Comparison of ENCODE assay signal across 14 cellular contexts in genomic region chr18:76972838-76973237, GRCh38.
DNase-seq lines count a peak whose midpoint lies in the region; ATAC-seq and TF ChIP-seq lines count a peak whose summit lies in the region.
"Had no signal": no experiment of that assay in that cellular context is flagged by ENCODE, and none has a peak within 500 bp of the region (broad histone marks: within the 10 kb centered on the region; RNA-seq: fewer than 3 reads in every experiment).

No MANE protein-coding gene starts in this region.

- WGBS in IMR-90 (ENCODE audit: extremely low coverage in 2 of 2, insufficient read length in 1 of 2), 2 experiments: no CpG with 5 or more reads among the region's 8 CpGs
- WGBS in trophoblast cell (ENCODE audit: extremely low coverage, insufficient coverage, insufficient read length): no CpG with 5 or more reads among the region's 8 CpGs

- H3K14ac ChIP-seq in IMR-90 (replicated peaks; ENCODE audit: low read depth, low read length) (no peak overlapping the region), trophoblast cell (ENCODE audit: low read length) (no peak overlapping the region)

- no peak overlapping the region for H3K18ac ChIP-seq in IMR-90 (ENCODE audit: low read depth, low read length)
- no peak overlapping the region for H3K18ac ChIP-seq in trophoblast cell (ENCODE audit: low read length)

- H3K36me3 ChIP-seq in IMR-90 (ENCODE audit: control insufficient read depth, insufficient read depth, low read length) (peaks cover 3% of the 10 kb centered on the region), trophoblast cell (ENCODE audit: control insufficient read depth in 1 of 2, insufficient read depth in 2 of 2, low read length in 2 of 2) (peaks cover 6 to 9% of the 10 kb centered on the region in 2 experiments), tibial artery (peaks cover 0 to 22% (median 5%) of the 10 kb centered on the region in 3 donors)

- H2BK5ac ChIP-seq in IMR-90 (ENCODE audit: low read depth, low read length, poor library complexity, severe bottlenecking): no peak overlapping the region
- H2BK5ac ChIP-seq in trophoblast cell (ENCODE audit: low read depth, low read length, poor library complexity): no peak overlapping the region

- no peak overlapping the region for H2BK120ac ChIP-seq in IMR-90 (ENCODE audit: low read depth, low read length)
- no peak overlapping the region for H2BK120ac ChIP-seq in trophoblast cell (ENCODE audit: insufficient read depth, low read length, poor library complexity)

- H3K9me3 Mint-ChIP-seq in memory B cell: no peaks in the 10 kb centered on the region

- H2AK9ac ChIP-seq in IMR-90 (replicated peaks; ENCODE audit: low read depth, low read length, poor library complexity): no peak overlapping the region

- H4K12ac ChIP-seq in trophoblast cell (ENCODE audit: low read depth, low read length): no peak overlapping the region

- H3K56ac ChIP-seq in IMR-90 (ENCODE audit: extremely low read depth, insufficient read depth, low read length): no peak overlapping the region

- H2BK15ac ChIP-seq in IMR-90 (ENCODE audit: low read depth, low read length): no peak overlapping the region

- TF ChIP-seq CTCF in IMR-90 (conservative IDR thresholded peaks at IDR 0.05; ENCODE audit: low read depth, low read length) (no peak), tibial artery (IDR thresholded peaks at IDR 0.05) (no peak)

- no peak overlapping the region for H3K4ac ChIP-seq in IMR-90 (ENCODE audit: low read depth, low read length)
- H3K4ac ChIP-seq in trophoblast cell (ENCODE audit: low read depth, low read length): no peak overlapping the region

- no peak overlapping the region for H3K9ac ChIP-seq in IMR-90 (ENCODE audit: low read depth, low read length)
- no peak overlapping the region for H3K9ac ChIP-seq in trophoblast cell (ENCODE audit: low read length)

- in situ Hi-C loops in IMR-90 (cut with MboI; ENCODE audit: low sequenced_read_pairs): no loop called here

- DNase-seq in IMR-90: no peak
- peak; percentile 33 for DNase-seq in astrocyte of the hippocampus (ENCODE audit: low read depth, low spot score)
- DNase-seq in memory B cell (ENCODE audit: low spot score in 2 of 2): no peak
- DNase-seq in trophoblast cell: no peak
- DNase-seq in tibial artery: no peak
- DNase-seq: DND-41, GDM1, KG1, NCI-H1092, NCI-H510A treated with DMSO at 0.1 percent for 48 hours, NCI-H82 had no signal

- H4K5ac ChIP-seq in IMR-90 (ENCODE audit: low read depth, low read length): no peak overlapping the region

- no peak for TF ChIP-seq RAD21 in IMR-90 (IDR thresholded peaks at IDR 0.05; ENCODE audit: low read length)

- no peak overlapping the region for H2BK20ac ChIP-seq in IMR-90 (ENCODE audit: low read depth, low read length)

- H4K91ac ChIP-seq in IMR-90 (ENCODE audit: insufficient read depth, low read depth, low read length) (no peak overlapping the region), trophoblast cell (ENCODE audit: low read depth, low read length) (no peak overlapping the region)

- peak overlapping the region; percentile 62 for H3K27ac Mint-ChIP-seq in memory B cell

- peaks cover 26% of the 10 kb centered on the region for H3K4me1 Mint-ChIP-seq in memory B cell

- H3K79me1 ChIP-seq in IMR-90 (ENCODE audit: low read depth in 1 of 2, low read length in 2 of 2) (0 out of 4 replicates have a peak, but pooled peaks cover 0 to 3% of the 10 kb centered on the region in 2 experiments), trophoblast cell (ENCODE audit: low read length) (no peaks in the 10 kb centered on the region)

- H3K23ac ChIP-seq in IMR-90 (ENCODE audit: low read depth, low read length) (no peak overlapping the region), trophoblast cell (ENCODE audit: low read length) (no peak overlapping the region)

- ATAC-seq in IMR-90 (ENCODE audit: low read depth) (no peak), esophagus mucosa (peak; percentile 37), memory B cell (ENCODE audit: low read depth) (no peak), HG02759 (IDR thresholded peaks at IDR 0.05; ENCODE audit: unreplicated experiment) (no peak)
- ATAC-seq: GM12878 had no signal

- no TSS peak for BruUV-seq in IMR-90 (replicated peaks; lab: Mats Ljungman, UMichigan)

- no peak overlapping the region for H3K4me3 Mint-ChIP-seq in memory B cell

- H2AK5ac ChIP-seq in IMR-90 (ENCODE audit: low read depth, low read length): no peak overlapping the region
- no peak overlapping the region for H2AK5ac ChIP-seq in trophoblast cell (ENCODE audit: low read length)

- dilution Hi-C loops in IMR-90 (cut with HindIII; ENCODE audit: low sequenced_read_pairs, unreplicated experiment): no loop called here

- H3K79me2 ChIP-seq in trophoblast cell (ENCODE audit: control insufficient read depth, insufficient read depth, low read length, poor library complexity): no peaks in the 10 kb centered on the region

- H3K9me3 ChIP-seq in IMR-90 (ENCODE audit: control insufficient read depth, insufficient read depth, low read length) (no peaks in the 10 kb centered on the region), trophoblast cell (ENCODE audit: insufficient read depth, low read depth, low read length) (no peaks in the 10 kb centered on the region), tibial artery (no peaks in the 10 kb centered on the region)

- POLR2A ChIA-PET in IMR-90 (lab: Charles Lee; ENCODE audit: unreplicated experiment): no interaction called here

- H2BK12ac ChIP-seq in trophoblast cell (ENCODE audit: low read length): no peak overlapping the region

- H4K20me1 ChIP-seq in IMR-90 (ENCODE audit: insufficient read depth, low read length): no peaks in the 10 kb centered on the region

- no peaks in the 10 kb centered on the region for H3K27me3 ChIP-seq in IMR-90 (ENCODE audit: control insufficient read depth, insufficient read depth, low read length)
- no peaks in the 10 kb centered on the region for H3K27me3 ChIP-seq in trophoblast cell (ENCODE audit: insufficient read depth, low read length)
- no peaks in the 10 kb centered on the region for H3K27me3 ChIP-seq in tibial artery

- H3K4me2 ChIP-seq in IMR-90 (ENCODE audit: low read depth, low read length) (no peak overlapping the region), trophoblast cell (ENCODE audit: low read length) (no peak overlapping the region)

- TF ChIP-seq POLR2A in IMR-90 (IDR thresholded peaks at IDR 0.05; ENCODE audit: low read depth, low read length): no peak

- peaks cover 5% of the 10 kb centered on the region for H3K36me3 Mint-ChIP-seq in memory B cell

- H3K4me1 ChIP-seq in IMR-90 (ENCODE audit: control insufficient read depth, insufficient read depth, low read length): no peaks in the 10 kb centered on the region
- H3K4me1 ChIP-seq in trophoblast cell (ENCODE audit: control insufficient read depth in 1 of 2, insufficient read depth in 2 of 2, low read length in 2 of 2): no peaks in the 10 kb centered on the region
- H3K4me1 ChIP-seq in tibial artery: no peaks in the 10 kb centered on the region

- H2AFZ ChIP-seq in IMR-90 (replicated peaks; ENCODE audit: low read length, poor library complexity): no peak overlapping the region
- no peak overlapping the region for H2AFZ ChIP-seq in trophoblast cell (ENCODE audit: insufficient read depth, low read length, poor library complexity)

- H3K9me1 ChIP-seq in IMR-90 (ENCODE audit: insufficient read depth, low read length): no peaks in the 10 kb centered on the region; the same call in 1 of the 2 replicates

- CTCF ChIA-PET in IMR-90 (lab: Yijun Ruan, JAX): no interaction called here

- intact Hi-C loops in IMR-90 (cut with micrococcal nuclease) (no loop called here), tibial artery (cut with DNase I; ENCODE audit: low total_unique reads) (no loop called here)

- no peaks in the 10 kb centered on the region for H3K27me3 Mint-ChIP-seq in memory B cell

- H3K27ac ChIP-seq in IMR-90 (ENCODE audit: insufficient read depth, low read length) (no peak overlapping the region), trophoblast cell (ENCODE audit: low read depth, low read length) (no peak overlapping the region), tibial artery (no peak overlapping the region)

- H3K4me3 ChIP-seq in IMR-90 (ENCODE audit: insufficient read depth, low read depth, low read length) (no peak overlapping the region), trophoblast cell (ENCODE audit: low read depth, low read length) (no peak overlapping the region), tibial artery (no peak overlapping the region)
- H3K4me3 ChIP-seq: GM12878 had no signal

- no peak overlapping the region for H4K8ac ChIP-seq in IMR-90 (ENCODE audit: low read depth in 2 of 2, low read length in 2 of 2)
- H4K8ac ChIP-seq in trophoblast cell (ENCODE audit: low read depth, low read length): no peak overlapping the region

TF ChIP-seq in IMR-90, 13 proteins besides CTCF, POLR2A, EP300 and RAD21:
- TF ChIP-seq CHD1 (IDR thresholded peaks at IDR 0.05; ENCODE audit: low read depth, low read length) (no peak), CEBPB (IDR thresholded peaks at IDR 0.05; ENCODE audit: low read depth, low read length) (no peak), MAFK (IDR thresholded peaks at IDR 0.05; ENCODE audit: low read depth, low read length) (peak; percentile 40; the same call in 1 of the 2 replicates), FOS (IDR thresholded peaks at IDR 0.05; ENCODE audit: low read depth, low read length) (no peak)
